8 cellular contexts compared by ENCODE assay signal in the genomic region with DNA sequence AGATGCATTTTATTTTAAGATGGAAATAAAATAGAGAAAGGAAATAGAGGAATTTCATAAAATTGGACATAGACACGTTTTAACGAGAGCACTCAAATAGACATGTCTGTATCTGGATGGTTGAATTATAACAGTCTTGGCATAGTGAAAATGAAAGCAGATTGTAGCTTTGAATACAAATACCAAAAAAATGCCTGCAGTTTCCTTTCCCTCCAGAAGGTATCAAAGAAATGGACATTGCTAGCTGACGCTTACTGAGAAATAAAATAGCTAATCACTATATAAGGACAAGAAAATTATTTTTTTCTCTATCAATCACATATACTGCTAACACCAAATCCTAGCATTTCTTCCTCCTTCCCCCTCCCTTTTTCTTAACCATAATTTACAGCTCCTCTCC. TPM values are rescaled to one million over a fixed set of nuclear protein-coding genes. Genes with fewer than 3 reads are reported as not detected.
DNase-seq lines count a peak whose midpoint lies in the region; ATAC-seq, FAIRE-seq and TF ChIP-seq lines count a peak whose summit lies in the region.

No MANE protein-coding gene starts in this region.

- intact Hi-C loops in OCI-LY7 (cut with micrococcal nuclease; ENCODE audit: unreplicated experiment) (loop anchor here (2.0 to 5.0 kb wide), 2 partner anchors 113 to 211 kb away; partner anchors contain the start of gene ZNF397), left ventricle myocardium superior (cut with micrococcal nuclease) (no loop called here)

- no peaks in the 10 kb centered on the region for H3K79me2 ChIP-seq in OCI-LY7 (ENCODE audit: insufficient read depth, low read depth, low read length)

- no peaks in the 10 kb centered on the region for H3K36me3 ChIP-seq in OCI-LY7 (ENCODE audit: insufficient read depth, low read length)

- CTCF ChIA-PET in OCI-LY7 (lab: Charles Lee; ENCODE audit: unreplicated experiment): no interaction called here

- ATAC-seq in GM18499 (IDR thresholded peaks at IDR 0.05; ENCODE audit: insufficient read depth, unreplicated experiment) (peak; percentile 71), GM21737 (IDR thresholded peaks at IDR 0.05; ENCODE audit: unreplicated experiment) (peak; percentile 71), left ventricle myocardium superior (peak; percentile 40)

- H3K4me1 ChIP-seq in OCI-LY7 (ENCODE audit: insufficient read depth, low read length, poor library complexity, severe bottlenecking): peaks cover 28% of the 10 kb centered on the region

- peak overlapping the region; percentile 78 for H3K4me2 ChIP-seq in OCI-LY7 (ENCODE audit: low read length)

- no peaks in the 10 kb centered on the region for H3K9me2 ChIP-seq in OCI-LY7 (ENCODE audit: insufficient read depth, low read length)

- peak; percentile 31 for DNase-seq in OCI-LY7 (ENCODE audit: low spot score)
- DNase-seq in left ventricle myocardium superior: no peak
- DNase-seq in NCI-H345 treated with DMSO at 0.1 percent for 48 hours (lab: John Stamatoyannopoulos, UW; ENCODE audit: unreplicated experiment): no peak
- DNase-seq in NCI-H1930 (lab: John Stamatoyannopoulos, UW): no peak
- no peak for DNase-seq in stimulated activated CD8-positive, alpha-beta memory T cell treated with anti-CD3 and anti-CD28 coated beads, Interleukin-4, amount 100 ng/mL, for 48 hours
- no peak for DNase-seq in urothelium cell line (ENCODE audit: low spot score)

- TF ChIP-seq CTCF in OCI-LY7 (conservative IDR thresholded peaks at IDR 0.05; ENCODE audit: low read length): no peak

- no peak for FAIRE-seq in urothelium cell line (lab: Jason Lieb, UNC)

- no TSS peak for BruUV-seq in OCI-LY7 (replicated peaks; lab: Mats Ljungman, UMichigan)

- POLR2A ChIA-PET in OCI-LY7 (lab: Charles Lee): interaction anchor here (0.8 to 3.2 kb wide), 11 partner anchors 10 to 207 kb away, joined by 3 to 32 read pairs (median 4); partner anchors contain the start of gene MAPRE2

- H3K4me3 ChIP-seq in OCI-LY7 (ENCODE audit: low read depth, low read length, poor library complexity, severe bottlenecking): peak overlapping the region; percentile 57

- H2AFZ ChIP-seq in OCI-LY7 (ENCODE audit: low read length): peak overlapping the region; percentile 100

- H3K9me3 ChIP-seq in OCI-LY7 (ENCODE audit: low read length): no peaks in the 10 kb centered on the region

- no peaks in the 10 kb centered on the region for H4K20me1 ChIP-seq in OCI-LY7 (ENCODE audit: insufficient read depth, low read length)

- peak overlapping the region; percentile 55 for H3K27ac ChIP-seq in OCI-LY7 (ENCODE audit: low read depth, low read length, poor library complexity, severe bottlenecking)

RNA-seq across cellular contexts. Expression of gene MAPRE2, which starts 11.4 kb away (rescaled TPM):
- total RNA-seq in OCI-LY7 (2014; rRNA removed; shearing (Covaris generic)): 17.1 and 23.2 TPM in 2 replicates
- 34.0 and 35.2 TPM in 2 replicates for total RNA-seq in OCI-LY7 (2022)
- total RNA-seq in left ventricle myocardium superior: 111 TPM
